In genomic region chr4:77861500-77861899, GRCh38 we compare ENCODE assay signal across 8 cellular contexts. TPM values are rescaled to one million over a fixed set of nuclear protein-coding genes. Genes with fewer than 3 reads are reported as not detected.
DNase-seq lines count a peak whose midpoint lies in the region; ATAC-seq, FAIRE-seq and TF ChIP-seq lines count a peak whose summit lies in the region.

No MANE protein-coding gene starts in this region.

- peak; percentile 47 for ATAC-seq in activated CD8-positive, alpha-beta memory T cell treated with anti-CD3 and anti-CD28 coated beads, Interleukin-2, amount 10 ng/mL, durations not matched to agents 7 days and 5 days
- ATAC-seq in WTC11, result no peak
- no peak for ATAC-seq in GM21786 (IDR thresholded peaks at IDR 0.05; ENCODE audit: unreplicated experiment)

- no peaks in the 10 kb centered on the region for H3K36me3 ChIP-seq in keratinocyte (ENCODE audit: control insufficient read depth in 2 of 2, extremely low read depth in 1 of 2, insufficient read depth in 2 of 2, low read length in 2 of 2)

- H3K4me2 ChIP-seq in keratinocyte (ENCODE audit: control insufficient read depth, extremely low read depth, insufficient read depth, low read depth, low read length), result peak overlapping the region; percentile 89

- TF ChIP-seq CTCF in WTC11 (IDR thresholded peaks at IDR 0.05), result no peak
- no peak for TF ChIP-seq CTCF in keratinocyte (optimal IDR thresholded peaks at IDR 0.05 in 1 of 3, IDR thresholded peaks at IDR 0.05 in 1 of 3, conservative IDR thresholded peaks at IDR 0.05 in 1 of 3; ENCODE audit: extremely low read depth in 1 of 3, insufficient read depth in 2 of 3, low read length in 3 of 3)

- CTCF ChIA-PET in activated CD8-positive, alpha-beta memory T cell treated with anti-CD3 and anti-CD28 coated beads, Interleukin-2, amount 10 ng/mL, durations not matched to agents 7 days and 5 days (lab: Charles Lee), result interaction anchor here (1.1 to 2.6 kb wide), 9 partner anchors 8 to 260 kb away, joined by 3 to 32 read pairs (median 4); partner anchors contain the start of gene CNOT6L
- CTCF ChIA-PET in WTC11 (lab: Charles Lee), result no interaction called here

- no peak for FAIRE-seq in keratinocyte (lab: Jason Lieb, UNC)

- H3K9ac ChIP-seq in keratinocyte (ENCODE audit: control insufficient read depth, extremely low read depth, insufficient read depth, low read length), result peak overlapping the region; percentile 87

- no peaks in the 10 kb centered on the region for H3K9me3 ChIP-seq in keratinocyte (ENCODE audit: control insufficient read depth, low read depth, low read length)

- peak overlapping the region in 2 of 3 experiments; percentile 97 to 98 for H3K4me3 ChIP-seq in keratinocyte (ENCODE audit: control insufficient read depth in 2 of 3, extremely low read depth in 1 of 3, insufficient read depth in 2 of 3, low read depth in 1 of 3, low read length in 3 of 3)

- H3K27me3 ChIP-seq in keratinocyte (ENCODE audit: control insufficient read depth, extremely low read depth, insufficient read depth, low read length), result no peaks in the 10 kb centered on the region

- H3K4me3 Mint-ChIP-seq in activated CD8-positive, alpha-beta memory T cell treated with anti-CD3 and anti-CD28 coated beads, Interleukin-2, amount 10 ng/mL, durations not matched to agents 7 days and 5 days, result peak overlapping the region; percentile 94
- peak overlapping the region; percentile 94 for H3K4me3 Mint-ChIP-seq in WTC11

- POLR2A ChIA-PET in WTC11 (lab: Charles Lee), result interaction anchor here (1.5 kb wide), 1 partner anchor 34 kb away, joined by 4 read pairs; no protein-coding TSS in a partner anchor

- H3K27ac Mint-ChIP-seq in activated CD8-positive, alpha-beta memory T cell treated with anti-CD3 and anti-CD28 coated beads, Interleukin-2, amount 10 ng/mL, durations not matched to agents 7 days and 5 days, result peak overlapping the region; percentile 99
- peak overlapping the region; percentile 99 for H3K27ac Mint-ChIP-seq in WTC11

- no peaks in the 10 kb centered on the region for H3K9me3 Mint-ChIP-seq in activated CD8-positive, alpha-beta memory T cell treated with anti-CD3 and anti-CD28 coated beads, Interleukin-2, amount 10 ng/mL, durations not matched to agents 7 days and 5 days (ENCODE audit: low read depth)
- H3K9me3 Mint-ChIP-seq in WTC11, result no peaks in the 10 kb centered on the region

- H3K27me3 Mint-ChIP-seq in activated CD8-positive, alpha-beta memory T cell treated with anti-CD3 and anti-CD28 coated beads, Interleukin-2, amount 10 ng/mL, durations not matched to agents 7 days and 5 days, result peaks cover 4% of the 10 kb centered on the region
- H3K27me3 Mint-ChIP-seq in WTC11 (ENCODE audit: low read depth), result no peaks in the 10 kb centered on the region

- H3K36me3 Mint-ChIP-seq in activated CD8-positive, alpha-beta memory T cell treated with anti-CD3 and anti-CD28 coated beads, Interleukin-2, amount 10 ng/mL, durations not matched to agents 7 days and 5 days, result peaks cover 14% of the 10 kb centered on the region
- peaks cover 7% of the 10 kb centered on the region for H3K36me3 Mint-ChIP-seq in WTC11

- H3K27ac ChIP-seq in keratinocyte (ENCODE audit: control insufficient read depth, insufficient read depth, low read length) (peak overlapping the region; percentile 95), temporal lobe (ENCODE audit: low read depth, low read length) (peak overlapping the region; percentile 92)

- peak; percentile 50 for DNase-seq in activated CD8-positive, alpha-beta memory T cell treated with anti-CD3 and anti-CD28 coated beads, Interleukin-2, amount 10 ng/mL, durations not matched to agents 7 days and 5 days
- DNase-seq in activated CD8-positive, alpha-beta memory T cell treated with anti-CD3 and anti-CD28 coated beads, Interleukin-2, amount 50 U/mL, for 4 hours, result no peak
- DNase-seq in WTC11 (ENCODE audit: low spot score) (no peak), keratinocyte (ENCODE audit: low read depth, low spot score) (no peak), NCI-H510A (lab: John Stamatoyannopoulos, UW) (no peak), 8988T (no peak)

- no peaks in the 10 kb centered on the region for H4K20me1 ChIP-seq in keratinocyte (ENCODE audit: control insufficient read depth, extremely low read depth, insufficient read depth, low read length)

- no peaks in the 10 kb centered on the region for H3K9me1 ChIP-seq in keratinocyte (ENCODE audit: control insufficient read depth, extremely low read depth, insufficient read depth, low read length)

- peaks cover 35% of the 10 kb centered on the region for H3K79me2 ChIP-seq in keratinocyte (ENCODE audit: control insufficient read depth, insufficient read depth, low read length)

- peak overlapping the region; percentile 95 for H2AFZ ChIP-seq in keratinocyte (ENCODE audit: control insufficient read depth, low read length)

- dilution Hi-C loops in keratinocyte (cut with MboI; ENCODE audit: extremely low pct_ligation_motif_present, low sequenced_read_pairs), result no loop called here

- H3K4me1 Mint-ChIP-seq in activated CD8-positive, alpha-beta memory T cell treated with anti-CD3 and anti-CD28 coated beads, Interleukin-2, amount 10 ng/mL, durations not matched to agents 7 days and 5 days, result peaks cover 57% of the 10 kb centered on the region
- peaks cover 20% of the 10 kb centered on the region for H3K4me1 Mint-ChIP-seq in WTC11

- peaks cover 13% of the 10 kb centered on the region for H3K4me1 ChIP-seq in keratinocyte (ENCODE audit: control insufficient read depth, extremely low read depth, insufficient read depth, low read length)

TF ChIP-seq in WTC11, 78 proteins besides CTCF, POLR2A, EP300 and RAD21 (continues in another document):
- TF ChIP-seq PRDM15 (CRISPR knock-in tag; IDR thresholded peaks at IDR 0.05) (no peak), USF1 (CRISPR knock-in tag; IDR thresholded peaks at IDR 0.05) (no peak), FOXJ3 (CRISPR knock-in tag; IDR thresholded peaks at IDR 0.05; ENCODE audit: borderline replicate concordance) (no peak), TEAD1 (CRISPR knock-in tag; IDR thresholded peaks at IDR 0.05) (no peak), HMGA2 (CRISPR knock-in tag; IDR thresholded peaks at IDR 0.05) (no peak), MXD4 (CRISPR knock-in tag; IDR thresholded peaks at IDR 0.05; ENCODE audit: borderline replicate concordance) (no peak), OVOL2 (CRISPR knock-in tag; IDR thresholded peaks at IDR 0.05; ENCODE audit: borderline replicate concordance) (no peak)

RNA-seq across cellular contexts. Expression of gene MRPL1, which starts 1.1 kb away (rescaled TPM):
- total RNA-seq in activated CD8-positive, alpha-beta memory T cell treated with anti-CD3 and anti-CD28 coated beads, Interleukin-2, amount 10 ng/mL, durations not matched to agents 7 days and 5 days, result 10 to 100 TPM; 28.5 to 43.2 TPM
- total RNA-seq in WTC11 (2021) (24.3 to 27.9 TPM (median 25.7 TPM) in 3 replicates), temporal lobe (30.0 TPM)
- 30.7 to 71.4 TPM (median 31.6 TPM) in 3 replicates for polyA plus RNA-seq in keratinocyte
- polyA plus RNA-seq in keratinocyte (2011; ENCODE audit: low read depth), result 10.2 TPM
- polyA plus RNA-seq in keratinocyte (2011; cell fraction: cytosol; rRNA removed), result 32.6 and 45.4 TPM in 2 replicates
- 18.6 and 32.0 TPM in 2 replicates for polyA plus RNA-seq in keratinocyte (2011; cell fraction: nucleus; rRNA removed)
- polyA plus RNA-seq in keratinocyte (2012; ENCODE audit: low replicate concordance), result 20.1 and 35.7 TPM in 2 replicates
- 2.2 to 14.3 TPM (median 6.2 TPM) in 3 replicates for polyA minus RNA-seq in keratinocyte
- 13.6 TPM for polyA minus RNA-seq in keratinocyte (2011; cell fraction: cytosol; rRNA and poly(A)+ RNA removed)
- 2.4 and 10.4 TPM in 2 replicates for polyA minus RNA-seq in keratinocyte (2011; cell fraction: nucleus; rRNA and poly(A)+ RNA removed)

RNA-seq across cellular contexts. Expression of gene CNOT6L, which starts 42.3 kb away (rescaled TPM):
- total RNA-seq in activated CD8-positive, alpha-beta memory T cell treated with anti-CD3 and anti-CD28 coated beads, Interleukin-2, amount 10 ng/mL, durations not matched to agents 7 days and 5 days, result 100 to 1,000 TPM; 103 to 107 TPM
- total RNA-seq in WTC11 (2021) (19.5 to 21.6 TPM (median 20.1 TPM) in 3 replicates), temporal lobe (35.2 TPM)
- 6.5 to 12.0 TPM (median 9.5 TPM) in 3 replicates for polyA plus RNA-seq in keratinocyte
- 15.3 TPM for polyA plus RNA-seq in keratinocyte (2011; ENCODE audit: low read depth)
- 5.9 and 11.9 TPM in 2 replicates for polyA plus RNA-seq in keratinocyte (2011; cell fraction: cytosol; rRNA removed)
- polyA plus RNA-seq in keratinocyte (2011; cell fraction: nucleus; rRNA removed), result 9.5 and 11.4 TPM in 2 replicates
- 10.7 and 14.2 TPM in 2 replicates for polyA plus RNA-seq in keratinocyte (2012; ENCODE audit: low replicate concordance)
- 21.6 to 49.1 TPM (median 22.3 TPM) in 3 replicates for polyA minus RNA-seq in keratinocyte
- 8.2 TPM for polyA minus RNA-seq in keratinocyte (2011; cell fraction: cytosol; rRNA and poly(A)+ RNA removed)
- polyA minus RNA-seq in keratinocyte (2011; cell fraction: nucleus; rRNA and poly(A)+ RNA removed), result 11.7 and 27.5 TPM in 2 replicates
